In the genomic region with DNA sequence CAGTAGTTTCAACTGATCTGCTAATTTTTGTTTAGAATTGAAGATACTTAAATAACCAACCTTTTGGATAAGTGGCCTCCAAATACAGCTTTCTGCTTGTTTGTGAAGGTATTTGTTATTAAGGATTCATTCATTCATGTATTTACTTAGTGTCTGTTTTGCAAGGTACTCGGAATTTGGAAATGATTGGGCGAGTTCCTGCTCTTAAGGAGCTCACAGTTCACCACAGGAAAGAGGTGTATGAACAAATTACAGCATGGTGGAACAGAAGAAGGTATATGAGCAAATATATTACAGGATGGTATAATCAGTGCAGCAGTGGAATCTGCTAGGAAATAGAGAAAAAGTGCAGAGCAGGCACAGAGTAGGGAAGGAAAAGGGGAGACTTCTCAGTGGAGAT, we compare ENCODE assay signal across 1 cellular context.
TF ChIP-seq lines count a peak whose summit lies in the region.

No MANE protein-coding gene starts in this region.

TF ChIP-seq in HepG2, 621 proteins besides CTCF, POLR2A, EP300 and RAD21 (continued from another document and continues in another):
- TF ChIP-seq SIX1 (CRISPR knock-in tag; IDR thresholded peaks at IDR 0.05; ENCODE audit: borderline replicate concordance) = no peak
- peak; percentile 45; the same call in 1 of the 2 replicates for TF ChIP-seq FOXP4 (CRISPR knock-in tag; IDR thresholded peaks at IDR 0.05)
- no peak for TF ChIP-seq ZFX (CRISPR knock-in tag; IDR thresholded peaks at IDR 0.05; ENCODE audit: low read depth)
- TF ChIP-seq, protein P1, sequence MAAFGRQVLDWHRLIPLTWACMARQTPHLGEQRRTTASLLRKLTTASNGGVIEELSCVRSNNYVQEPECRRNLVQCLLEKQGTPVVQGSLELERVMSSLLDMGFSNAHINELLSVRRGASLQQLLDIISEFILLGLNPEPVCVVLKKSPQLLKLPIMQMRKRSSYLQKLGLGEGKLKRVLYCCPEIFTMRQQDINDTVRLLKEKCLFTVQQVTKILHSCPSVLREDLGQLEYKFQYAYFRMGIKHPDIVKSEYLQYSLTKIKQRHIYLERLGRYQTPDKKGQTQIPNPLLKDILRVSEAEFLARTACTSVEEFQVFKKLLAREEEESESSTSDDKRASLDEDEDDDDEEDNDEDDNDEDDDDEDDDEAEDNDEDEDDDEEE (CRISPR knock-in tag; IDR thresholded peaks at IDR 0.05) = no peak
- TF ChIP-seq, protein P2, sequence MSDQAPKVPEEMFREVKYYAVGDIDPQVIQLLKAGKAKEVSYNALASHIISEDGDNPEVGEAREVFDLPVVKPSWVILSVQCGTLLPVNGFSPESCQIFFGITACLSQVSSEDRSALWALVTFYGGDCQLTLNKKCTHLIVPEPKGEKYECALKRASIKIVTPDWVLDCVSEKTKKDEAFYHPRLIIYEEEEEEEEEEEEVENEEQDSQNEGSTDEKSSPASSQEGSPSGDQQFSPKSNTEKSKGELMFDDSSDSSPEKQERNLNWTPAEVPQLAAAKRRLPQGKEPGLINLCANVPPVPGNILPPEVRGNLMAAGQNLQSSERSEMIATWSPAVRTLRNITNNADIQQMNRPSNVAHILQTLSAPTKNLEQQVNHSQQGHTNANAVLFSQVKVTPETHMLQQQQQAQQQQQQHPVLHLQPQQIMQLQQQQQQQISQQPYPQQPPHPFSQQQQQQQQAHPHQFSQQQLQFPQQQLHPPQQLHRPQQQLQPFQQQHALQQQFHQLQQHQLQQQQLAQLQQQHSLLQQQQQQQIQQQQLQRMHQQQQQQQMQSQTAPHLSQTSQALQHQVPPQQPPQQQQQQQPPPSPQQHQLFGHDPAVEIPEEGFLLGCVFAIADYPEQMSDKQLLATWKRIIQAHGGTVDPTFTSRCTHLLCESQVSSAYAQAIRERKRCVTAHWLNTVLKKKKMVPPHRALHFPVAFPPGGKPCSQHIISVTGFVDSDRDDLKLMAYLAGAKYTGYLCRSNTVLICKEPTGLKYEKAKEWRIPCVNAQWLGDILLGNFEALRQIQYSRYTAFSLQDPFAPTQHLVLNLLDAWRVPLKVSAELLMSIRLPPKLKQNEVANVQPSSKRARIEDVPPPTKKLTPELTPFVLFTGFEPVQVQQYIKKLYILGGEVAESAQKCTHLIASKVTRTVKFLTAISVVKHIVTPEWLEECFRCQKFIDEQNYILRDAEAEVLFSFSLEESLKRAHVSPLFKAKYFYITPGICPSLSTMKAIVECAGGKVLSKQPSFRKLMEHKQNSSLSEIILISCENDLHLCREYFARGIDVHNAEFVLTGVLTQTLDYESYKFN (CRISPR knock-in tag; conservative IDR thresholded peaks at IDR 0.05) = peak; percentile 46; the same call in 1 of the 2 replicates
- no peak for TF ChIP-seq AKAP8 (CRISPR knock-in tag; IDR thresholded peaks at IDR 0.05)
- peak; percentile 37; the same call in 1 of the 2 replicates for TF ChIP-seq FOXA3 (CRISPR knock-in tag; IDR thresholded peaks at IDR 0.05)
- TF ChIP-seq ZNF460 (CRISPR knock-in tag; IDR thresholded peaks at IDR 0.05; ENCODE audit: borderline replicate concordance) = no peak
- no peak for TF ChIP-seq HOXA7 (CRISPR knock-in tag; IDR thresholded peaks at IDR 0.05)
- no peak for TF ChIP-seq JUND (CRISPR knock-in tag; IDR thresholded peaks at IDR 0.05)
- TF ChIP-seq, protein P3, sequence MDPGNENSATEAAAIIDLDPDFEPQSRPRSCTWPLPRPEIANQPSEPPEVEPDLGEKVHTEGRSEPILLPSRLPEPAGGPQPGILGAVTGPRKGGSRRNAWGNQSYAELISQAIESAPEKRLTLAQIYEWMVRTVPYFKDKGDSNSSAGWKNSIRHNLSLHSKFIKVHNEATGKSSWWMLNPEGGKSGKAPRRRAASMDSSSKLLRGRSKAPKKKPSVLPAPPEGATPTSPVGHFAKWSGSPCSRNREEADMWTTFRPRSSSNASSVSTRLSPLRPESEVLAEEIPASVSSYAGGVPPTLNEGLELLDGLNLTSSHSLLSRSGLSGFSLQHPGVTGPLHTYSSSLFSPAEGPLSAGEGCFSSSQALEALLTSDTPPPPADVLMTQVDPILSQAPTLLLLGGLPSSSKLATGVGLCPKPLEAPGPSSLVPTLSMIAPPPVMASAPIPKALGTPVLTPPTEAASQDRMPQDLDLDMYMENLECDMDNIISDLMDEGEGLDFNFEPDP (CRISPR knock-in tag; conservative IDR thresholded peaks at IDR 0.05) = no peak
- TF ChIP-seq ZNF354B (CRISPR knock-in tag; IDR thresholded peaks at IDR 0.05) = no peak
- no peak for TF ChIP-seq MXI1 (IDR thresholded peaks at IDR 0.05; ENCODE audit: borderline replicate concordance, low read depth, low read length)
- no peak for TF ChIP-seq ATM (IDR thresholded peaks at IDR 0.05; ENCODE audit: borderline replicate concordance)
- peak; percentile 62 for TF ChIP-seq CEBPG (CRISPR knock-in tag; IDR thresholded peaks at IDR 0.05)
- no peak for TF ChIP-seq JUN (CRISPR knock-in tag; IDR thresholded peaks at IDR 0.05)
- TF ChIP-seq CSRNP1 (CRISPR knock-in tag; IDR thresholded peaks at IDR 0.05) = no peak
- TF ChIP-seq ZNF672 (CRISPR knock-in tag; IDR thresholded peaks at IDR 0.05) = no peak
- no peak for TF ChIP-seq ZSCAN30 (CRISPR knock-in tag; IDR thresholded peaks at IDR 0.05)
- TF ChIP-seq ETV6 (CRISPR knock-in tag; conservative IDR thresholded peaks at IDR 0.05) = no peak
- TF ChIP-seq GATAD2A (CRISPR knock-in tag; IDR thresholded peaks at IDR 0.05) = peak; percentile 69
- TF ChIP-seq, protein P4, sequence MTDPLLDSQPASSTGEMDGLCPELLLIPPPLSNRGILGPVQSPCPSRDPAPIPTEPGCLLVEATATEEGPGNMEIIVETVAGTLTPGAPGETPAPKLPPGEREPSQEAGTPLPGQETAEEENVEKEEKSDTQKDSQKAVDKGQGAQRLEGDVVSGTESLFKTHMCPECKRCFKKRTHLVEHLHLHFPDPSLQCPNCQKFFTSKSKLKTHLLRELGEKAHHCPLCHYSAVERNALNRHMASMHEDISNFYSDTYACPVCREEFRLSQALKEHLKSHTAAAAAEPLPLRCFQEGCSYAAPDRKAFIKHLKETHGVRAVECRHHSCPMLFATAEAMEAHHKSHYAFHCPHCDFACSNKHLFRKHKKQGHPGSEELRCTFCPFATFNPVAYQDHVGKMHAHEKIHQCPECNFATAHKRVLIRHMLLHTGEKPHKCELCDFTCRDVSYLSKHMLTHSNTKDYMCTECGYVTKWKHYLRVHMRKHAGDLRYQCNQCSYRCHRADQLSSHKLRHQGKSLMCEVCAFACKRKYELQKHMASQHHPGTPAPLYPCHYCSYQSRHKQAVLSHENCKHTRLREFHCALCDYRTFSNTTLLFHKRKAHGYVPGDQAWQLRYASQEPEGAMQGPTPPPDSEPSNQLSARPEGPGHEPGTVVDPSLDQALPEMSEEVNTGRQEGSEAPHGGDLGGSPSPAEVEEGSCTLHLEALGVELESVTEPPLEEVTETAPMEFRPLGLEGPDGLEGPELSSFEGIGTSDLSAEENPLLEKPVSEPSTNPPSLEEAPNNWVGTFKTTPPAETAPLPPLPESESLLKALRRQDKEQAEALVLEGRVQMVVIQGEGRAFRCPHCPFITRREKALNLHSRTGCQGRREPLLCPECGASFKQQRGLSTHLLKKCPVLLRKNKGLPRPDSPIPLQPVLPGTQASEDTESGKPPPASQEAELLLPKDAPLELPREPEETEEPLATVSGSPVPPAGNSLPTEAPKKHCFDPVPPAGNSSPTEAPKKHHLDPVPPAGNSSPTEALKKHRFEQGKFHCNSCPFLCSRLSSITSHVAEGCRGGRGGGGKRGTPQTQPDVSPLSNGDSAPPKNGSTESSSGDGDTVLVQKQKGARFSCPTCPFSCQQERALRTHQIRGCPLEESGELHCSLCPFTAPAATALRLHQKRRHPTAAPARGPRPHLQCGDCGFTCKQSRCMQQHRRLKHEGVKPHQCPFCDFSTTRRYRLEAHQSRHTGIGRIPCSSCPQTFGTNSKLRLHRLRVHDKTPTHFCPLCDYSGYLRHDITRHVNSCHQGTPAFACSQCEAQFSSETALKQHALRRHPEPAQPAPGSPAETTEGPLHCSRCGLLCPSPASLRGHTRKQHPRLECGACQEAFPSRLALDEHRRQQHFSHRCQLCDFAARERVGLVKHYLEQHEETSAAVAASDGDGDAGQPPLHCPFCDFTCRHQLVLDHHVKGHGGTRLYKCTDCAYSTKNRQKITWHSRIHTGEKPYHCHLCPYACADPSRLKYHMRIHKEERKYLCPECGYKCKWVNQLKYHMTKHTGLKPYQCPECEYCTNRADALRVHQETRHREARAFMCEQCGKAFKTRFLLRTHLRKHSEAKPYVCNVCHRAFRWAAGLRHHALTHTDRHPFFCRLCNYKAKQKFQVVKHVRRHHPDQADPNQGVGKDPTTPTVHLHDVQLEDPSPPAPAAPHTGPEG (CRISPR knock-in tag; IDR thresholded peaks at IDR 0.05) = no peak
- TF ChIP-seq, protein P5, sequence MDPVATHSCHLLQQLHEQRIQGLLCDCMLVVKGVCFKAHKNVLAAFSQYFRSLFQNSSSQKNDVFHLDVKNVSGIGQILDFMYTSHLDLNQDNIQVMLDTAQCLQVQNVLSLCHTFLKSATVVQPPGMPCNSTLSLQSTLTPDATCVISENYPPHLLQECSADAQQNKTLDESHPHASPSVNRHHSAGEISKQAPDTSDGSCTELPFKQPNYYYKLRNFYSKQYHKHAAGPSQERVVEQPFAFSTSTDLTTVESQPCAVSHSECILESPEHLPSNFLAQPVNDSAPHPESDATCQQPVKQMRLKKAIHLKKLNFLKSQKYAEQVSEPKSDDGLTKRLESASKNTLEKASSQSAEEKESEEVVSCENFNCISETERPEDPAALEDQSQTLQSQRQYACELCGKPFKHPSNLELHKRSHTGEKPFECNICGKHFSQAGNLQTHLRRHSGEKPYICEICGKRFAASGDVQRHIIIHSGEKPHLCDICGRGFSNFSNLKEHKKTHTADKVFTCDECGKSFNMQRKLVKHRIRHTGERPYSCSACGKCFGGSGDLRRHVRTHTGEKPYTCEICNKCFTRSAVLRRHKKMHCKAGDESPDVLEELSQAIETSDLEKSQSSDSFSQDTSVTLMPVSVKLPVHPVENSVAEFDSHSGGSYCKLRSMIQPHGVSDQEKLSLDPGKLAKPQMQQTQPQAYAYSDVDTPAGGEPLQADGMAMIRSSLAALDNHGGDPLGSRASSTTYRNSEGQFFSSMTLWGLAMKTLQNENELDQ (CRISPR knock-in tag; IDR thresholded peaks at IDR 0.05; ENCODE audit: borderline replicate concordance) = no peak
- no peak for TF ChIP-seq MAFK (conservative IDR thresholded peaks at IDR 0.05 in 1 of 2, IDR thresholded peaks at IDR 0.05 in 1 of 2; ENCODE audit: low read length in 2 of 2)
- TF ChIP-seq KDM4B (CRISPR knock-in tag; IDR thresholded peaks at IDR 0.05) = no peak
- no peak for TF ChIP-seq ZNF451 (CRISPR knock-in tag; IDR thresholded peaks at IDR 0.05)
- TF ChIP-seq RBFOX2 (IDR thresholded peaks at IDR 0.05; ENCODE audit: low read depth, low read length) = peak; percentile 18
- TF ChIP-seq, protein P6, sequence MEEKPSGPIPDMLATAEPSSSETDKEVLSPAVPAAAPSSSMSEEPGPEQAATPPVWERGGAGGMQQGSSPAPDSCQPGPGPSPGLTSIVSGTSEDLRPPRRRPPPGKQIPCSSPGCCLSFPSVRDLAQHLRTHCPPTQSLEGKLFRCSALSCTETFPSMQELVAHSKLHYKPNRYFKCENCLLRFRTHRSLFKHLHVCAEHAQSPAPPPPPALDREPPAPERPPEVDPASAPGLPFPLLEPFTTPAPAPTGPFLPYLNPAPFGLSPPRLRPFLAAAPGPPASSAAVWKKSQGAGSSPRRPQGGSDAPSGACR (CRISPR knock-in tag; IDR thresholded peaks at IDR 0.05) = no peak
- TF ChIP-seq PHF20 (CRISPR knock-in tag; IDR thresholded peaks at IDR 0.05) = no peak
- TF ChIP-seq ZFP36 (IDR thresholded peaks at IDR 0.05; ENCODE audit: borderline replicate concordance, low read depth, low read length, partially characterized antibody) = no peak
- no peak for TF ChIP-seq PHF5A (CRISPR knock-in tag; IDR thresholded peaks at IDR 0.05; ENCODE audit: low read depth, unreplicated experiment)
- no peak for TF ChIP-seq ZNF558 (CRISPR knock-in tag; IDR thresholded peaks at IDR 0.05; ENCODE audit: borderline replicate concordance)
- no peak for TF ChIP-seq ASH2L (IDR thresholded peaks at IDR 0.05; ENCODE audit: insufficient read length, low read depth, low read length)
- TF ChIP-seq ZNF83 (CRISPR knock-in tag; IDR thresholded peaks at IDR 0.05; ENCODE audit: borderline replicate concordance) = no peak
- no peak for TF ChIP-seq SMAD3 (CRISPR knock-in tag; IDR thresholded peaks at IDR 0.05)
- TF ChIP-seq ZFP36L1 (CRISPR knock-in tag; IDR thresholded peaks at IDR 0.05) = no peak
- TF ChIP-seq RFXANK (CRISPR knock-in tag; IDR thresholded peaks at IDR 0.05) = no peak
- no peak for TF ChIP-seq SPEN (CRISPR knock-in tag; IDR thresholded peaks at IDR 0.05; ENCODE audit: low read depth)
- no peak for TF ChIP-seq DBP (CRISPR knock-in tag; IDR thresholded peaks at IDR 0.05; ENCODE audit: not compliant biosample characterization)
